In genomic region chr2:118855451-118856279, GRCh38 we compare ENCODE assay signal across 1 cellular context.
A peak's percentile ranks its signal among the peaks of the same experiment; 100 is the strongest.
TF ChIP-seq lines count a peak whose summit lies in the region.

No MANE protein-coding gene starts in this region.

TF ChIP-seq in HepG2, 621 proteins besides CTCF, POLR2A, EP300 and RAD21 (continued from another document and continues in another):
- TF ChIP-seq ZNF274 (CRISPR knock-in tag; IDR thresholded peaks at IDR 0.05) = 0 out of 2 replicates have a peak, but pooled peaks have one; percentile 28
- TF ChIP-seq ZBTB2 (CRISPR knock-in tag; IDR thresholded peaks at IDR 0.05; ENCODE audit: low read depth) = no peak
- no peak for TF ChIP-seq FOXK2 (IDR thresholded peaks at IDR 0.05)
- peak; percentile 64 for TF ChIP-seq RBM39 (IDR thresholded peaks at IDR 0.05; ENCODE audit: low read depth, low read length, poor library complexity, severe bottlenecking)
- no peak for TF ChIP-seq ZNF280B (CRISPR knock-in tag; IDR thresholded peaks at IDR 0.05; ENCODE audit: borderline replicate concordance)
- TF ChIP-seq SIX4 (CRISPR knock-in tag; IDR thresholded peaks at IDR 0.05) = no peak
- TF ChIP-seq ZNF75D (CRISPR knock-in tag; IDR thresholded peaks at IDR 0.05; ENCODE audit: borderline replicate concordance) = no peak
- TF ChIP-seq EEA1 (CRISPR knock-in tag; IDR thresholded peaks at IDR 0.05; ENCODE audit: borderline replicate concordance) = no peak
- no peak for TF ChIP-seq ZSCAN9 (CRISPR knock-in tag; IDR thresholded peaks at IDR 0.05; ENCODE audit: borderline replicate concordance)
- no peak for TF ChIP-seq ATF4 (CRISPR knock-in tag; IDR thresholded peaks at IDR 0.05)
- TF ChIP-seq ATF7 (IDR thresholded peaks at IDR 0.05) = no peak
- no peak for TF ChIP-seq ATF7 (CRISPR knock-in tag; IDR thresholded peaks at IDR 0.05)
- TF ChIP-seq ZMYM2 (CRISPR knock-in tag; IDR thresholded peaks at IDR 0.05) = no peak
- no peak for TF ChIP-seq PHF21A (CRISPR knock-in tag; IDR thresholded peaks at IDR 0.05)
- no peak for TF ChIP-seq SOX5 (CRISPR knock-in tag; IDR thresholded peaks at IDR 0.05; ENCODE audit: borderline replicate concordance)
- TF ChIP-seq NR2F6 (IDR thresholded peaks at IDR 0.05) = peak; percentile 81
- peak; percentile 69 for TF ChIP-seq NR2F6 (CRISPR knock-in tag; IDR thresholded peaks at IDR 0.05)
- TF ChIP-seq ELK4 (CRISPR knock-in tag; IDR thresholded peaks at IDR 0.05; ENCODE audit: borderline replicate concordance) = no peak
- no peak for TF ChIP-seq JDP2 (CRISPR knock-in tag; IDR thresholded peaks at IDR 0.05; ENCODE audit: borderline replicate concordance)
- TF ChIP-seq ZNF883 (CRISPR knock-in tag; IDR thresholded peaks at IDR 0.05; ENCODE audit: not compliant biosample characterization) = no peak
- no peak for TF ChIP-seq SNAPC5 (CRISPR knock-in tag; IDR thresholded peaks at IDR 0.05; ENCODE audit: borderline replicate concordance)
- no peak for TF ChIP-seq TCF7L2 (IDR thresholded peaks at IDR 0.05; ENCODE audit: low read depth, low read length)
- TF ChIP-seq ZNF646 (CRISPR knock-in tag; IDR thresholded peaks at IDR 0.05) = no peak
- TF ChIP-seq TBP (CRISPR knock-in tag; IDR thresholded peaks at IDR 0.05) = no peak
- no peak for TF ChIP-seq ZSCAN22 (CRISPR knock-in tag; IDR thresholded peaks at IDR 0.05)
- no peak for TF ChIP-seq ATRX (CRISPR knock-in tag; IDR thresholded peaks at IDR 0.05; ENCODE audit: borderline replicate concordance)
- peak; percentile 97 for TF ChIP-seq MTF2 (CRISPR knock-in tag; IDR thresholded peaks at IDR 0.05; ENCODE audit: borderline replicate concordance)
- no peak for TF ChIP-seq ZNF549 (CRISPR knock-in tag; IDR thresholded peaks at IDR 0.05)
- TF ChIP-seq NCOR1 (IDR thresholded peaks at IDR 0.05; ENCODE audit: borderline replicate concordance, low read length) = no peak
- TF ChIP-seq HDAC1 (CRISPR knock-in tag; IDR thresholded peaks at IDR 0.05) = no peak
- peak; percentile 46; the same call in 1 of the 2 replicates for TF ChIP-seq NR0B2 (CRISPR knock-in tag; IDR thresholded peaks at IDR 0.05)
- TF ChIP-seq FOSL1 (CRISPR knock-in tag; IDR thresholded peaks at IDR 0.05; ENCODE audit: borderline replicate concordance) = no peak
- no peak for TF ChIP-seq MIER2 (CRISPR knock-in tag; IDR thresholded peaks at IDR 0.05)
- peak; percentile 53; the same call in 1 of the 2 replicates for TF ChIP-seq KAT8 (CRISPR knock-in tag; IDR thresholded peaks at IDR 0.05)
- TF ChIP-seq CBFB (CRISPR knock-in tag; IDR thresholded peaks at IDR 0.05) = peak; percentile 35; the same call in 1 of the 2 replicates
- TF ChIP-seq MTA3 (CRISPR knock-in tag; IDR thresholded peaks at IDR 0.05) = no peak
- TF ChIP-seq MED13 (CRISPR knock-in tag; IDR thresholded peaks at IDR 0.05) = no peak
- no peak for TF ChIP-seq MXI1 (IDR thresholded peaks at IDR 0.05; ENCODE audit: borderline replicate concordance, low read depth, low read length)
- 0 out of 2 replicates have a peak, but pooled peaks have one; percentile 48 for TF ChIP-seq SMAD1 (CRISPR knock-in tag; IDR thresholded peaks at IDR 0.05; ENCODE audit: borderline replicate concordance, low read depth)
- no peak; the same call in 1 of the 2 replicates for TF ChIP-seq POGZ (CRISPR knock-in tag; IDR thresholded peaks at IDR 0.05)
- TF ChIP-seq ZGPAT (CRISPR knock-in tag; IDR thresholded peaks at IDR 0.05) = no peak
- TF ChIP-seq PAWR (CRISPR knock-in tag; IDR thresholded peaks at IDR 0.05; ENCODE audit: borderline replicate concordance) = no peak
- no peak for TF ChIP-seq ZNF510 (CRISPR knock-in tag; IDR thresholded peaks at IDR 0.05; ENCODE audit: low read depth)
- TF ChIP-seq NR2C2 (CRISPR knock-in tag; IDR thresholded peaks at IDR 0.05; ENCODE audit: borderline replicate concordance) = 0 out of 2 replicates have a peak, but pooled peaks have one; percentile 45
- no peak for TF ChIP-seq FOXA1 (IDR thresholded peaks at IDR 0.05)
- no peak for TF ChIP-seq FOXA1 (CRISPR knock-in tag; IDR thresholded peaks at IDR 0.05)
- no peak for TF ChIP-seq ZNF281 (CRISPR knock-in tag; IDR thresholded peaks at IDR 0.05; ENCODE audit: borderline replicate concordance)
- no peak for TF ChIP-seq ZNF451 (CRISPR knock-in tag; IDR thresholded peaks at IDR 0.05)
- no peak for TF ChIP-seq PBX2 (CRISPR knock-in tag; IDR thresholded peaks at IDR 0.05)
- peak; percentile 84; the same call in 1 of the 2 replicates for TF ChIP-seq NFKB2 (CRISPR knock-in tag; IDR thresholded peaks at IDR 0.05; ENCODE audit: borderline replicate concordance)
